In genomic region chr4:180197471-180197870, GRCh38 we compare ENCODE assay signal across 27 cellular contexts.
"Had no signal": no experiment of that assay in that cellular context is flagged by ENCODE, and none has a peak within 500 bp of the region (broad histone marks: within the 10 kb centered on the region; RNA-seq: fewer than 3 reads in every experiment).

No MANE protein-coding gene starts in this region.

- H3K4me1 ChIP-seq: foreskin keratinocyte, pancreas, right lobe of liver, stomach, vagina had no signal

- H3K4me1 Mint-ChIP-seq: activated CD4-positive, alpha-beta T cell treated with anti-CD3 and anti-CD28 coated beads, Interleukin-2, amount 10 ng/mL, durations not matched to agents 7 days and 5 days; activated CD8-positive, alpha-beta memory T cell treated with anti-CD3 and anti-CD28 coated beads, Interleukin-2, amount 10 ng/mL, durations not matched to agents 7 days and 5 days; activated naive CD4-positive, alpha-beta T cell treated with anti-CD3 and anti-CD28 coated beads, Interleukin-2, amount 10 ng/mL, durations not matched to agents 7 days and 5 days; activated naive CD8-positive, alpha-beta T cell treated with anti-CD3 and anti-CD28 coated beads, Interleukin-2, amount 50 U/mL, for 24 hours; memory B cell; nephron progenitor cell; stimulated activated memory B cell treated with anti-CD40 and anti-IgM and Interleukin-4, amounts not matched to agents 10 μg/mL and 1 μg/mL and 100 μg/mL, for 72 hours had no signal

- H3K36me3 Mint-ChIP-seq: activated CD8-positive, alpha-beta memory T cell treated with anti-CD3 and anti-CD28 coated beads, Interleukin-2, amount 10 ng/mL, durations not matched to agents 7 days and 5 days; activated naive CD4-positive, alpha-beta T cell treated with anti-CD3 and anti-CD28 coated beads, Interleukin-2, amount 10 ng/mL, durations not matched to agents 7 days and 5 days; brain; memory B cell; stimulated activated memory B cell treated with anti-CD40 and anti-IgM and Interleukin-4, amounts not matched to agents 10 μg/mL and 1 μg/mL and 100 μg/mL, for 72 hours; type B pancreatic cell had no signal

- H3K4me3 Mint-ChIP-seq: activated CD4-positive, alpha-beta T cell treated with anti-CD3 and anti-CD28 coated beads, Interleukin-2, amount 10 ng/mL, durations not matched to agents 7 days and 5 days; activated CD8-positive, alpha-beta memory T cell treated with anti-CD3 and anti-CD28 coated beads, Interleukin-2, amount 10 ng/mL, durations not matched to agents 7 days and 5 days; activated CD8-positive, alpha-beta T cell treated with anti-CD3 and anti-CD28 coated beads for 36 hours; activated naive CD4-positive, alpha-beta T cell treated with anti-CD3 and anti-CD28 coated beads, Interleukin-2, amount 10 ng/mL, durations not matched to agents 7 days and 5 days; activated naive CD8-positive, alpha-beta T cell treated with anti-CD3 and anti-CD28 coated beads, Interleukin-2, amount 50 U/mL, for 24 hours; brain; dendritic cell treated with granulocyte-macrophage colony-stimulating factor and Interleukin-4, amounts not matched to agents 40 ng/mL and 50 ng/mL, for 4 days; memory B cell; nephron progenitor cell; stimulated activated memory B cell treated with anti-CD40 and anti-IgM and Interleukin-4, amounts not matched to agents 10 μg/mL and 1 μg/mL and 100 μg/mL, for 72 hours; type B pancreatic cell had no signal

- H3K27me3 ChIP-seq: foreskin keratinocyte, pancreas, right lobe of liver, stomach, vagina had no signal

- H3K4me3 ChIP-seq: mucosa of descending colon, pancreas, right lobe of liver, skin epidermis, stomach, vagina had no signal

- H3K9me3 ChIP-seq: mucosa of descending colon, pancreas, right lobe of liver, stomach, vagina had no signal

- H3K27ac ChIP-seq: foreskin keratinocyte, pancreas, right lobe of liver, skin epidermis, stomach, vagina, VCaP had no signal

- H3K36me3 ChIP-seq: pancreas, right lobe of liver, stomach, vagina had no signal

- DNase-seq: activated CD4-positive, alpha-beta T cell treated with anti-CD3 and anti-CD28 coated beads, Interleukin-2, amount 10 ng/mL, durations not matched to agents 7 days and 5 days; activated CD4-positive, CD25-positive, alpha-beta regulatory T cell treated with anti-CD3 and anti-CD28 coated beads, Interleukin-2, amount 50 U/mL, for 72 hours; activated CD8-positive, alpha-beta memory T cell treated with anti-CD3 and anti-CD28 coated beads, Interleukin-2, amount 10 ng/mL, durations not matched to agents 7 days and 5 days; activated CD8-positive, alpha-beta T cell treated with anti-CD3 and anti-CD28 coated beads for 36 hours; activated effector memory CD4-positive, alpha-beta T cell treated with anti-CD3 and anti-CD28 coated beads, Interleukin-2, amount 50 U/mL, for 16 hours; activated naive CD4-positive, alpha-beta T cell treated with anti-CD3 and anti-CD28 coated beads, Interleukin-2, amount 10 ng/mL, durations not matched to agents 7 days and 5 days; activated naive CD8-positive, alpha-beta T cell treated with anti-CD3 and anti-CD28 coated beads, Interleukin-2, amount 50 U/mL, for 24 hours; activated T-cell treated with anti-CD3 and anti-CD28 coated beads for 4 hours; aorta; caudate nucleus; effector CD8-positive, alpha-beta T cell; foreskin keratinocyte; hippocampal formation; left colon; mucosa of descending colon; nephron progenitor cell; pancreas; right lobe of liver; stomach had no signal

- H3K27ac Mint-ChIP-seq: activated CD4-positive, alpha-beta T cell treated with anti-CD3 and anti-CD28 coated beads, Interleukin-2, amount 10 ng/mL, durations not matched to agents 7 days and 5 days; activated CD8-positive, alpha-beta memory T cell treated with anti-CD3 and anti-CD28 coated beads, Interleukin-2, amount 10 ng/mL, durations not matched to agents 7 days and 5 days; activated CD8-positive, alpha-beta T cell treated with anti-CD3 and anti-CD28 coated beads for 36 hours; activated naive CD4-positive, alpha-beta T cell treated with anti-CD3 and anti-CD28 coated beads, Interleukin-2, amount 10 ng/mL, durations not matched to agents 7 days and 5 days; activated naive CD8-positive, alpha-beta T cell treated with anti-CD3 and anti-CD28 coated beads, Interleukin-2, amount 50 U/mL, for 24 hours; dendritic cell treated with granulocyte-macrophage colony-stimulating factor and Interleukin-4, amounts not matched to agents 40 ng/mL and 50 ng/mL, for 4 days; memory B cell; nephron progenitor cell; stimulated activated memory B cell treated with anti-CD40 and anti-IgM and Interleukin-4, amounts not matched to agents 10 μg/mL and 1 μg/mL and 100 μg/mL, for 72 hours; type B pancreatic cell had no signal

- H3K9me3 Mint-ChIP-seq: activated CD4-positive, alpha-beta T cell treated with anti-CD3 and anti-CD28 coated beads, Interleukin-2, amount 10 ng/mL, durations not matched to agents 7 days and 5 days; activated CD8-positive, alpha-beta T cell treated with anti-CD3 and anti-CD28 coated beads for 36 hours; activated naive CD8-positive, alpha-beta T cell treated with anti-CD3 and anti-CD28 coated beads, Interleukin-2, amount 50 U/mL, for 24 hours; brain; dendritic cell treated with granulocyte-macrophage colony-stimulating factor and Interleukin-4, amounts not matched to agents 40 ng/mL and 50 ng/mL, for 4 days; memory B cell; nephron progenitor cell; type B pancreatic cell had no signal

- H3K27me3 Mint-ChIP-seq: activated CD4-positive, alpha-beta T cell treated with anti-CD3 and anti-CD28 coated beads, Interleukin-2, amount 10 ng/mL, durations not matched to agents 7 days and 5 days; activated CD8-positive, alpha-beta memory T cell treated with anti-CD3 and anti-CD28 coated beads, Interleukin-2, amount 10 ng/mL, durations not matched to agents 7 days and 5 days; activated CD8-positive, alpha-beta T cell treated with anti-CD3 and anti-CD28 coated beads for 36 hours; activated naive CD4-positive, alpha-beta T cell treated with anti-CD3 and anti-CD28 coated beads, Interleukin-2, amount 10 ng/mL, durations not matched to agents 7 days and 5 days; activated naive CD8-positive, alpha-beta T cell treated with anti-CD3 and anti-CD28 coated beads, Interleukin-2, amount 50 U/mL, for 24 hours; brain; dendritic cell treated with granulocyte-macrophage colony-stimulating factor and Interleukin-4, amounts not matched to agents 40 ng/mL and 50 ng/mL, for 4 days; memory B cell; stimulated activated memory B cell treated with anti-CD40 and anti-IgM and Interleukin-4, amounts not matched to agents 10 μg/mL and 1 μg/mL and 100 μg/mL, for 72 hours; type B pancreatic cell had no signal
